Comparison of ENCODE assay signal across 8 cellular contexts in genomic region chr11:130434521-130435223, GRCh38. TPM values are rescaled to one million over a fixed set of nuclear protein-coding genes. Genes with fewer than 3 reads are reported as not detected.
A peak's percentile ranks its signal among the peaks of the same experiment; 100 is the strongest.
DNase-seq lines count a peak whose midpoint lies in the region; ATAC-seq, FAIRE-seq and TF ChIP-seq lines count a peak whose summit lies in the region.

No MANE protein-coding gene starts in this region.

- H3K9me3 ChIP-seq in keratinocyte (ENCODE audit: control insufficient read depth, low read depth, low read length): no peaks in the 10 kb centered on the region

- H3K4me1 Mint-ChIP-seq in chondrocyte (ENCODE audit: low read depth): peaks cover 9% of the 10 kb centered on the region

- H3K27ac Mint-ChIP-seq in chondrocyte (ENCODE audit: unreplicated experiment): no peak overlapping the region

- peak overlapping the region; percentile 76 for H3K27ac ChIP-seq in keratinocyte (ENCODE audit: control insufficient read depth, insufficient read depth, low read length)

- H3K79me2 ChIP-seq in keratinocyte (ENCODE audit: control insufficient read depth, insufficient read depth, low read length): no peaks in the 10 kb centered on the region

- dilution Hi-C loops in keratinocyte (cut with MboI; ENCODE audit: extremely low pct_ligation_motif_present, low sequenced_read_pairs): no loop called here

- ATAC-seq in GM18873 (IDR thresholded peaks at IDR 0.05; ENCODE audit: low FRiP score, unreplicated experiment) (peak; percentile 79), HG03139 (IDR thresholded peaks at IDR 0.05; ENCODE audit: unreplicated experiment) (peak; percentile 77)

- no peak overlapping the region for H3K4me3 Mint-ChIP-seq in chondrocyte (ENCODE audit: unreplicated experiment)

- H3K4me3 ChIP-seq in AG10803 (ENCODE audit: low read length): peak overlapping the region; percentile 66
- H3K4me3 ChIP-seq in keratinocyte (ENCODE audit: control insufficient read depth in 2 of 3, extremely low read depth in 1 of 3, insufficient read depth in 2 of 3, low read depth in 1 of 3, low read length in 3 of 3): peak overlapping the region; percentile 46 to 92 (median 88)

- H3K27me3 ChIP-seq in keratinocyte (ENCODE audit: control insufficient read depth, extremely low read depth, insufficient read depth, low read length): peaks cover 11% of the 10 kb centered on the region

- H3K4me1 ChIP-seq in keratinocyte (ENCODE audit: control insufficient read depth, extremely low read depth, insufficient read depth, low read length): peaks cover 35% of the 10 kb centered on the region

- FAIRE-seq in keratinocyte (lab: Jason Lieb, UNC): peak; percentile 98

- peak overlapping the region; percentile 99 for H3K4me2 ChIP-seq in keratinocyte (ENCODE audit: control insufficient read depth, extremely low read depth, insufficient read depth, low read depth, low read length)

- no peaks in the 10 kb centered on the region for H4K20me1 ChIP-seq in keratinocyte (ENCODE audit: control insufficient read depth, extremely low read depth, insufficient read depth, low read length)

- peak overlapping the region; percentile 100 for H2AFZ ChIP-seq in keratinocyte (ENCODE audit: control insufficient read depth, low read length)

- H3K36me3 ChIP-seq in keratinocyte (ENCODE audit: control insufficient read depth in 2 of 2, extremely low read depth in 1 of 2, insufficient read depth in 2 of 2, low read length in 2 of 2): no peaks in the 10 kb centered on the region

- DNase-seq in AG10803 (ENCODE audit: low read depth) (peak; percentile 75), NCI-H2227 (lab: John Stamatoyannopoulos, UW; ENCODE audit: unreplicated experiment) (peak; percentile 80), chondrocyte (ENCODE audit: low spot score) (no peak), keratinocyte (ENCODE audit: low read depth, low spot score) (no peak)
- DNase-seq in activated CD4-positive, CD25-positive, alpha-beta regulatory T cell treated with anti-CD3 and anti-CD28 coated beads, Interleukin-2, amount 50 U/mL, for 16 hours (ENCODE audit: low read depth, low spot score): peak; percentile 30
- peak; percentile 49 for DNase-seq in stimulated activated CD4-positive, alpha-beta T cell treated with anti-CD3 and anti-CD28 coated beads, Interleukin-12 subunit alpha, Interleukin-12 subunit beta, amount 100 ng/mL, for 4 hours

- H3K36me3 Mint-ChIP-seq in chondrocyte (ENCODE audit: low read depth): no peaks in the 10 kb centered on the region

- H3K9ac ChIP-seq in keratinocyte (ENCODE audit: control insufficient read depth, extremely low read depth, insufficient read depth, low read length): peak overlapping the region; percentile 79

- no peaks in the 10 kb centered on the region for H3K9me1 ChIP-seq in keratinocyte (ENCODE audit: control insufficient read depth, extremely low read depth, insufficient read depth, low read length)

- peak; percentile 93 for TF ChIP-seq CTCF in AG10803 (conservative IDR thresholded peaks at IDR 0.05; ENCODE audit: low read length)
- peak; percentile 86 for TF ChIP-seq CTCF in chondrocyte (IDR thresholded peaks at IDR 0.05)
- peak; percentile 87 to 94 (median 91) for TF ChIP-seq CTCF in keratinocyte (optimal IDR thresholded peaks at IDR 0.05 in 1 of 3, IDR thresholded peaks at IDR 0.05 in 1 of 3, conservative IDR thresholded peaks at IDR 0.05 in 1 of 3; ENCODE audit: extremely low read depth in 1 of 3, insufficient read depth in 2 of 3, low read length in 3 of 3)

- peaks cover 13% of the 10 kb centered on the region for H3K27me3 Mint-ChIP-seq in chondrocyte (ENCODE audit: low read depth)

- no peaks in the 10 kb centered on the region for H3K9me3 Mint-ChIP-seq in chondrocyte (ENCODE audit: low read depth)

RNA-seq across cellular contexts. Expression of gene ADAMTS8, which starts 6.3 kb away (rescaled TPM):
- 0.77 to 1.0 TPM (median 1.0 TPM) in 3 replicates for total RNA-seq in chondrocyte
- 0.05 TPM in 1 of 3 replicates, not detected in the others for polyA plus RNA-seq in keratinocyte
- not detected for polyA plus RNA-seq in keratinocyte (2011; ENCODE audit: low read depth)
- not detected in 2 replicates for polyA plus RNA-seq in keratinocyte (2011; cell fraction: cytosol; rRNA removed)
- polyA plus RNA-seq in keratinocyte (2011; cell fraction: nucleus; rRNA removed): 0.08 and 0.09 TPM in 2 replicates
- polyA plus RNA-seq in keratinocyte (2012; ENCODE audit: low replicate concordance): not detected in 2 replicates
- 0.20 TPM in 1 of 3 replicates, not detected in the others for polyA minus RNA-seq in keratinocyte
- polyA minus RNA-seq in keratinocyte (2011; cell fraction: cytosol; rRNA and poly(A)+ RNA removed): not detected
- not detected in 2 replicates for polyA minus RNA-seq in keratinocyte (2011; cell fraction: nucleus; rRNA and poly(A)+ RNA removed)

RNA-seq across cellular contexts. Expression of gene ADAMTS15, which starts 13.8 kb away (rescaled TPM):
- total RNA-seq in chondrocyte: 16.8 to 140 TPM (median 136 TPM) in 3 replicates
- 0.30 to 1.2 TPM (median 0.30 TPM) in 3 replicates for polyA plus RNA-seq in keratinocyte
- 0.12 TPM for polyA plus RNA-seq in keratinocyte (2011; ENCODE audit: low read depth)
- polyA plus RNA-seq in keratinocyte (2011; cell fraction: cytosol; rRNA removed): 0.08 and 0.12 TPM in 2 replicates
- polyA plus RNA-seq in keratinocyte (2011; cell fraction: nucleus; rRNA removed): 1.0 TPM in 2 replicates
- polyA plus RNA-seq in keratinocyte (2012; ENCODE audit: low replicate concordance): 0.45 and 1.8 TPM in 2 replicates
- polyA minus RNA-seq in keratinocyte: 0.76 to 3.5 TPM (median 0.90 TPM) in 3 replicates
- not detected for polyA minus RNA-seq in keratinocyte (2011; cell fraction: cytosol; rRNA and poly(A)+ RNA removed)
- 1.4 and 1.7 TPM in 2 replicates for polyA minus RNA-seq in keratinocyte (2011; cell fraction: nucleus; rRNA and poly(A)+ RNA removed)

Comparison
In these comparisons a context has a peak if more than half of its experiments do, and no peak if none do; other contexts are left out.
1. DNase-seq: peak in AG10803 (single experiment), NCI-H2227 (single experiment), activated CD4-positive, CD25-positive, alpha-beta regulatory T cell treated with anti-CD3 and anti-CD28 coated beads, Interleukin-2, amount 50 U/mL, for 16 hours (single experiment) and stimulated activated CD4-positive, alpha-beta T cell treated with anti-CD3 and anti-CD28 coated beads, Interleukin-12 subunit alpha, Interleukin-12 subunit beta, amount 100 ng/mL, for 4 hours (single experiment); none in chondrocyte (single experiment) and keratinocyte (single experiment).
2. Peak in every context shown above with its lines, with median percentiles within 50 percentile points of each other: CTCF ChIP-seq.